ENCODE assay signal across 23 cellular contexts in genomic region chr18:73784853-73785252, GRCh38.
"Had no signal": no experiment of that assay in that cellular context is flagged by ENCODE, and none has a peak within 500 bp of the region (broad histone marks: within the 10 kb centered on the region; RNA-seq: fewer than 3 reads in every experiment).

No MANE protein-coding gene starts in this region.

- H3K9me3 ChIP-seq: SJCRH30, SK-N-SH had no signal

- H3K4me3 ChIP-seq: SJCRH30 had no signal

- ATAC-seq: activated CD4-positive, CD25-positive, alpha-beta regulatory T cell treated with anti-CD3 and anti-CD28 coated beads, Interleukin-2, amount 50 U/mL, for 24 hours; activated CD8-positive, alpha-beta T cell treated with anti-CD3 and anti-CD28 coated beads for 36 hours; activated T-cell treated with anti-CD3 and anti-CD28 coated beads, Interleukin-2, amount 50 U/mL, for 72 hours; Panc1; Right ventricle myocardium inferior had no signal

- H3K4me1 ChIP-seq: SJCRH30 had no signal

- H3K27ac ChIP-seq: SJCRH30 had no signal

- H3K27me3 ChIP-seq: SJCRH30 had no signal

- DNase-seq: activated CD4-positive, alpha-beta T cell treated with anti-CD3 and anti-CD28 coated beads for 4 hours; activated CD8-positive, alpha-beta memory T cell treated with anti-CD3 and anti-CD28 coated beads, Interleukin-2, amount 50 U/mL, for 4 hours; activated CD8-positive, alpha-beta T cell treated with anti-CD3 and anti-CD28 coated beads for 36 hours; activated gamma-delta T cell treated with Interleukin-2 at 50 U/mL for 16 hours; activated naive CD4-positive, alpha-beta T cell treated with anti-CD3 and anti-CD28 coated beads, Interleukin-2, amount 10 ng/mL, durations not matched to agents 7 days and 5 days; activated naive CD8-positive, alpha-beta T cell treated with anti-CD3 and anti-CD28 coated beads for 36 hours; activated T-cell treated with anti-CD3 and anti-CD28 coated beads, Interleukin-2, amount 50 U/mL, for 72 hours; KBM-7; NCI-H1092; NCI-H1417; NCI-H1694; NCI-H2029; NCI-H345; NCI-H510A; NCI-H526 treated with DMSO at 0.1 percent for 48 hours; NCI-H82; RPMI8226; SJCRH30; SK-N-SH; T-helper 1 cell had no signal

- H3K36me3 ChIP-seq: SJCRH30 had no signal
